18 cellular contexts compared by ENCODE assay signal in the genomic region with DNA sequence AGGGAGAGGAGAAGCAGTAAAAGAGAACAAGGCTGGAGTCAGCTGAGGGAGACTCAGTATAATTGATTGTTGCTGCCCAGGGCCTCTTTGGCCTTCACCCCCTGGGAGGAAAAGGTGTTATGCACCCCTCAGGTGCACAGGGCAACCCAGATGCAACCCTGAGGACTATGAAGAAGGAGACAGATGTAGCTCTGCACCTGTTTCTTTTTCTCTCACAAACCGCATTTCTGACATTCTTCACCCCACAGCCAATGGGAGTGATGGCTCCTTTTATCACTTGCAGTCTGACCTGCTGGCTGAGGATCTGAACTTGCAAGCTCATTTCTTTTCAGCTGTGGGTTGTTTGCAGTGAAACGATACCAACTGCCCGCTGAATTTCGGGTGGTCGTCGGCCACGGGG.
DNase-seq lines count a peak whose midpoint lies in the region; ATAC-seq lines count a peak whose summit lies in the region.
"Had no signal": no experiment of that assay in that cellular context is flagged by ENCODE, and none has a peak within 500 bp of the region (broad histone marks: within the 10 kb centered on the region; RNA-seq: fewer than 3 reads in every experiment).

No MANE protein-coding gene starts in this region.

- no peak overlapping the region for H3K27ac ChIP-seq in iPS DF 6.9 (ENCODE audit: low read length)
- H3K27ac ChIP-seq: Peyer's patch had no signal

- 0 out of 2 replicates have a peak, but pooled peaks cover 2% of the 10 kb centered on the region for H3K4me1 ChIP-seq in iPS DF 6.9 (ENCODE audit: control insufficient read depth, insufficient read depth, low read length)
- H3K4me1 ChIP-seq: Peyer's patch had no signal

- no CpG with 5 or more reads among the region's 7 CpGs for WGBS in iPS DF 6.9 (ENCODE audit: insufficient coverage, insufficient read length)

- DNase-seq in RPMI8226 (peak; percentile 47), iPS DF 6.9 (ENCODE audit: low read depth, low spot score) (peak; percentile 9), NCI-H1092 treated with DMSO at 0.1 percent for 48 hours (lab: John Stamatoyannopoulos, UW) (no peak), occipital lobe (lab: John Stamatoyannopoulos, UW) (no peak)
- no peak for DNase-seq in effector CD4-positive, alpha-beta T cell
- DNase-seq: CD8-positive, alpha-beta T cell; DMS79; IMR-90; MV-4-11; NCI-H146; NCI-H510A treated with DMSO at 0.1 percent for 48 hours; NCI-H82; Peyer's patch; SHP77; SK-N-SH; T-cell had no signal

- H3K27me3 ChIP-seq in iPS DF 6.9 (ENCODE audit: control insufficient read depth, insufficient read depth, low read length): no peaks in the 10 kb centered on the region
- H3K27me3 ChIP-seq: Peyer's patch had no signal

- no peaks in the 10 kb centered on the region for H3K36me3 ChIP-seq in iPS DF 6.9 (ENCODE audit: control insufficient read depth, insufficient read depth, low read length)
- H3K36me3 ChIP-seq: Peyer's patch had no signal

- H3K4me3 ChIP-seq in iPS DF 6.9 (ENCODE audit: low read length): no peak overlapping the region
- H3K4me3 ChIP-seq: Peyer's patch had no signal

- no peaks in the 10 kb centered on the region for H3K9me3 ChIP-seq in iPS DF 6.9 (ENCODE audit: control insufficient read depth, insufficient read depth, low read length)
- H3K9me3 ChIP-seq: Peyer's patch, SK-N-SH had no signal

- ATAC-seq in HG02678 (IDR thresholded peaks at IDR 0.05; ENCODE audit: unreplicated experiment) (peak; percentile 50), GM21390 (IDR thresholded peaks at IDR 0.05; ENCODE audit: unreplicated experiment) (no peak)
- ATAC-seq: CD8-positive, alpha-beta T cell; T-cell had no signal

Comparison
In these comparisons a context has a peak if more than half of its experiments do, and no peak if none do; other contexts are left out.
1. DNase-seq: peak in RPMI8226 (single experiment) and iPS DF 6.9 (single experiment); none in effector CD4-positive, alpha-beta T cell (single experiment), NCI-H1092 treated with DMSO at 0.1 percent for 48 hours (single experiment) and occipital lobe (single experiment).